18 cellular contexts compared by ENCODE assay signal in genomic region chr16:23976091-23977001, GRCh38.
DNase-seq lines count a peak whose midpoint lies in the region; ATAC-seq and TF ChIP-seq lines count a peak whose summit lies in the region.
"Had no signal": no experiment of that assay in that cellular context is flagged by ENCODE, and none has a peak within 500 bp of the region (broad histone marks: within the 10 kb centered on the region; RNA-seq: fewer than 3 reads in every experiment).

No MANE protein-coding gene starts in this region.

- H3K4me3 ChIP-seq in A673 (ENCODE audit: low read depth, low read length, poor library complexity, severe bottlenecking) = no peak overlapping the region
- H3K4me3 ChIP-seq in GM06990 (replicated peaks; ENCODE audit: low read depth, low read length) = no peak overlapping the region
- H3K4me3 ChIP-seq in BE2C (ENCODE audit: low read depth, low read length) = no peak overlapping the region
- H3K4me3 ChIP-seq: esophagus squamous epithelium, GM23248, lung, stomach had no signal

- POLR2A ChIA-PET in A673 (lab: Charles Lee; ENCODE audit: low non-redundant PET) = no interaction called here
- POLR2A ChIA-PET in activated CD4-positive, alpha-beta memory T cell treated with anti-CD3 and anti-CD28 coated beads for 36 hours (lab: Charles Lee) = no interaction called here

- H3K36me3 ChIP-seq in A673 (ENCODE audit: insufficient read depth, low read length, poor library complexity, severe bottlenecking) (no peaks in the 10 kb centered on the region), GM06990 (ENCODE audit: control insufficient read depth, insufficient read depth, low read length) (peaks cover 10% of the 10 kb centered on the region), BE2C (no peaks in the 10 kb centered on the region)
- H3K36me3 ChIP-seq: esophagus squamous epithelium, stomach had no signal

- H3K27ac ChIP-seq in A673 (ENCODE audit: low read depth, low read length, poor library complexity, severe bottlenecking) = peak overlapping the region; percentile 34
- H3K27ac ChIP-seq: esophagus squamous epithelium, GM23248, stomach had no signal

- CTCF ChIA-PET in A673 (lab: Charles Lee) = no interaction called here
- CTCF ChIA-PET in activated CD4-positive, alpha-beta memory T cell treated with anti-CD3 and anti-CD28 coated beads for 36 hours (lab: Charles Lee) = no interaction called here

- no peaks in the 10 kb centered on the region for H3K27me3 Mint-ChIP-seq in activated CD4-positive, alpha-beta memory T cell treated with anti-CD3 and anti-CD28 coated beads for 36 hours
- no peaks in the 10 kb centered on the region for H3K27me3 Mint-ChIP-seq in memory B cell

- H3K4me3 Mint-ChIP-seq in activated CD4-positive, alpha-beta memory T cell treated with anti-CD3 and anti-CD28 coated beads for 36 hours = no peak overlapping the region
- H3K4me3 Mint-ChIP-seq in memory B cell = peak overlapping the region; percentile 55
- H3K4me3 Mint-ChIP-seq: nephron progenitor cell had no signal

- H3K27me3 ChIP-seq in A673 (replicated peaks; ENCODE audit: insufficient read depth, low read depth, low read length, poor library complexity) = no peaks in the 10 kb centered on the region
- no peaks in the 10 kb centered on the region for H3K27me3 ChIP-seq in GM06990 (replicated peaks; ENCODE audit: control insufficient read depth, insufficient read depth, low read length)
- no peaks in the 10 kb centered on the region for H3K27me3 ChIP-seq in BE2C
- H3K27me3 ChIP-seq: esophagus squamous epithelium, stomach had no signal

- no peaks in the 10 kb centered on the region for H3K9me3 Mint-ChIP-seq in activated CD4-positive, alpha-beta memory T cell treated with anti-CD3 and anti-CD28 coated beads for 36 hours
- no peaks in the 10 kb centered on the region for H3K9me3 Mint-ChIP-seq in memory B cell
- H3K9me3 Mint-ChIP-seq: nephron progenitor cell had no signal

- TF ChIP-seq CTCF in A673 (conservative IDR thresholded peaks at IDR 0.05; ENCODE audit: low read depth, low read length) (no peak), GM06990 (IDR thresholded peaks at IDR 0.05; ENCODE audit: insufficient read depth, low read length, poor library complexity, severe bottlenecking) (no peak), BE2C (IDR thresholded peaks at IDR 0.05; ENCODE audit: low read depth, low read length) (no peak)

- DNase-seq in A673 (ENCODE audit: low spot score) = no peak
- DNase-seq in GM06990 (ENCODE audit: extremely low read depth, insufficient read length) = peak; percentile 21
- DNase-seq in activated CD4-positive, alpha-beta memory T cell treated with anti-CD3 and anti-CD28 coated beads for 36 hours = peak; percentile 35
- no peak for DNase-seq in memory B cell (ENCODE audit: low spot score in 2 of 2)
- DNase-seq in stimulated activated CD4-positive, alpha-beta T cell treated with anti-CD3 and anti-CD28 coated beads, Interleukin-2, amount 100 ng/mL, for 24 hours = no peak
- DNase-seq in BE2C = no peak
- no peak for DNase-seq in NCI-H187 treated with DMSO at 0.1 percent for 48 hours (lab: John Stamatoyannopoulos, UW)
- DNase-seq: Caco-2, esophagus squamous epithelium, GM23248, IMR-90, NCI-H1092 treated with DMSO at 0.1 percent for 48 hours, NCI-H524 treated with DMSO at 0.1 percent for 48 hours, nephron progenitor cell, SHP77 treated with DMSO at 0.1 percent for 48 hours, stomach had no signal

- peaks cover 17% of the 10 kb centered on the region for H3K4me1 ChIP-seq in A673 (ENCODE audit: insufficient read depth, low read length, poor library complexity, severe bottlenecking)
- H3K4me1 ChIP-seq in BE2C = no peaks in the 10 kb centered on the region
- H3K4me1 ChIP-seq: Caco-2, esophagus squamous epithelium, stomach had no signal

- peaks cover 54% of the 10 kb centered on the region for H3K4me1 Mint-ChIP-seq in activated CD4-positive, alpha-beta memory T cell treated with anti-CD3 and anti-CD28 coated beads for 36 hours (ENCODE audit: low read depth)
- H3K4me1 Mint-ChIP-seq in memory B cell = peaks cover 60% of the 10 kb centered on the region
- H3K4me1 Mint-ChIP-seq: nephron progenitor cell had no signal

- BruUV-seq in A673 (replicated peaks; lab: Mats Ljungman, UMichigan) = no TSS peak

- intact Hi-C loops in A673 (cut with micrococcal nuclease; ENCODE audit: unreplicated experiment) = no loop called here
- intact Hi-C loops in activated CD4-positive, alpha-beta memory T cell treated with anti-CD3 and anti-CD28 coated beads for 36 hours (cut with micrococcal nuclease) = no loop called here

- H3K36me3 Mint-ChIP-seq in activated CD4-positive, alpha-beta memory T cell treated with anti-CD3 and anti-CD28 coated beads for 36 hours = peaks cover 1% of the 10 kb centered on the region
- peaks cover 15% of the 10 kb centered on the region for H3K36me3 Mint-ChIP-seq in memory B cell

- H3K9me3 ChIP-seq in A673 (ENCODE audit: low read depth, low read length, poor library complexity, severe bottlenecking) (no peaks in the 10 kb centered on the region), BE2C (no peaks in the 10 kb centered on the region)
- H3K9me3 ChIP-seq: Caco-2, esophagus squamous epithelium, stomach had no signal

- no peak overlapping the region for H3K27ac Mint-ChIP-seq in activated CD4-positive, alpha-beta memory T cell treated with anti-CD3 and anti-CD28 coated beads for 36 hours
- H3K27ac Mint-ChIP-seq in memory B cell = peak overlapping the region; percentile 64
- H3K27ac Mint-ChIP-seq: nephron progenitor cell had no signal

- ATAC-seq in memory B cell (ENCODE audit: low read depth) (peak; percentile 64), HG02642 (IDR thresholded peaks at IDR 0.05; ENCODE audit: poor library complexity, unreplicated experiment) (no peak)

Comparison
In these comparisons a context has a peak if more than half of its experiments do, and no peak if none do; other contexts are left out.
1. DNase-seq: peak in GM06990 (single experiment) and activated CD4-positive, alpha-beta memory T cell treated with anti-CD3 and anti-CD28 coated beads for 36 hours (single experiment); none in A673 (single experiment), memory B cell (0 of 2), stimulated activated CD4-positive, alpha-beta T cell treated with anti-CD3 and anti-CD28 coated beads, Interleukin-2, amount 100 ng/mL, for 24 hours (0 of 2), BE2C (single experiment) and NCI-H187 treated with DMSO at 0.1 percent for 48 hours (single experiment).